Comparison of ENCODE assay signal across 9 cellular contexts in genomic region chr1:43329995-43330751, GRCh38. TPM values are rescaled to one million over a fixed set of nuclear protein-coding genes. Genes with fewer than 3 reads are reported as not detected.
DNase-seq lines count a peak whose midpoint lies in the region; ATAC-seq and TF ChIP-seq lines count a peak whose summit lies in the region.
"Had no signal": no experiment of that assay in that cellular context is flagged by ENCODE, and none has a peak within 500 bp of the region (broad histone marks: within the 10 kb centered on the region; RNA-seq: fewer than 3 reads in every experiment).

No MANE protein-coding gene starts in this region.

- H3K27ac ChIP-seq in skin epidermis (peak overlapping the region in 16 of 21 experiments; percentile 12 to 74 (median 46)), MM.1S (ENCODE audit: low read length) (no peak overlapping the region)
- H3K27ac ChIP-seq: A549 had no signal

- no peaks in the 10 kb centered on the region for H3K9me3 ChIP-seq in MM.1S (replicated peaks; ENCODE audit: insufficient read depth, low read length)

- H3K9ac ChIP-seq in MM.1S (ENCODE audit: low read length) = no peak overlapping the region

- no peaks in the 10 kb centered on the region for H3K4me1 ChIP-seq in MM.1S (ENCODE audit: low read length)
- H3K4me1 ChIP-seq: A549 had no signal

- peaks cover 9% of the 10 kb centered on the region for H3K36me3 Mint-ChIP-seq in WTC11

- peaks cover 6% of the 10 kb centered on the region for H3K27me3 Mint-ChIP-seq in WTC11 (ENCODE audit: low read depth)

- H3K27ac Mint-ChIP-seq in WTC11 = 0 out of 2 replicates have a peak overlapping the region, but pooled peaks have one; percentile 2

- no peaks in the 10 kb centered on the region for H3K9me2 ChIP-seq in MM.1S (replicated peaks; ENCODE audit: insufficient read depth, low read length)

- H3K4me1 Mint-ChIP-seq in WTC11 = peaks cover 12% of the 10 kb centered on the region; the same call in 1 of the 2 replicates

- ATAC-seq in WTC11 = peak; percentile 88

- H3K79me2 ChIP-seq in MM.1S (ENCODE audit: low read length) = no peaks in the 10 kb centered on the region

- no peaks in the 10 kb centered on the region for H4K20me1 ChIP-seq in MM.1S (ENCODE audit: insufficient read depth, low read length)

- H3K9me3 Mint-ChIP-seq in WTC11 = peaks cover 27% of the 10 kb centered on the region

- no peak overlapping the region for H2AFZ ChIP-seq in MM.1S (ENCODE audit: low read length)

- POLR2A ChIA-PET in WTC11 (lab: Charles Lee) = interaction anchor here (0.9 to 2.3 kb wide), 2 partner anchors 28 to 101 kb away, joined by 3 to 7 read pairs; partner anchors contain the start of gene CDC20

- no peak overlapping the region for H3K4me2 ChIP-seq in MM.1S (ENCODE audit: low read depth, low read length)
- H3K4me2 ChIP-seq: A549 had no signal

- no peak overlapping the region for H3K4me3 ChIP-seq in fibroblast of villous mesenchyme (ENCODE audit: low read depth, low read length)
- H3K4me3 ChIP-seq in skin epidermis = no peak overlapping the region
- no peak overlapping the region for H3K4me3 ChIP-seq in MM.1S (ENCODE audit: low read length)
- H3K4me3 ChIP-seq: A549 had no signal

- CTCF ChIA-PET in WTC11 (lab: Charles Lee) = interaction anchor here (0.8 to 1.3 kb wide), 4 partner anchors 9 to 84 kb away, joined by 3 to 5 read pairs (median 4); partner anchors contain the start of genes C1orf210 and ELOVL1

- 0 out of 2 replicates have a peak, but pooled peaks cover 3% of the 10 kb centered on the region for H3K27me3 ChIP-seq in MM.1S (replicated peaks; ENCODE audit: insufficient read depth, low read length)

- H3K36me3 ChIP-seq in MM.1S (replicated peaks; ENCODE audit: insufficient read depth, low read length) = no peaks in the 10 kb centered on the region

- DNase-seq in SIG-M5 treated with dmso at 0.1 percent for 504 hours (lab: John Stamatoyannopoulos, UW; ENCODE audit: unreplicated experiment) (peak; percentile 49), SIG-M5 (lab: John Stamatoyannopoulos, UW) (no peak), WTC11 (ENCODE audit: low spot score) (peak; percentile 31), fibroblast of villous mesenchyme (ENCODE audit: low read depth) (peak; percentile 68), NCI-H146 treated with DMSO at 0.1 percent for 48 hours (lab: John Stamatoyannopoulos, UW; ENCODE audit: unreplicated experiment) (no peak), MM.1S (no peak), NCI-H82 (lab: John Stamatoyannopoulos, UW) (no peak)

- TF ChIP-seq CTCF in WTC11 (IDR thresholded peaks at IDR 0.05) = no peak
- TF ChIP-seq CTCF in fibroblast of villous mesenchyme (IDR thresholded peaks at IDR 0.05; ENCODE audit: insufficient read depth, low read depth, low read length) = no peak
- no peak for TF ChIP-seq CTCF in MM.1S (IDR thresholded peaks at IDR 0.05; ENCODE audit: low read length)

- H3F3A ChIP-seq in MM.1S (ENCODE audit: insufficient read depth, low read length) = no peaks in the 10 kb centered on the region

- no peak overlapping the region for H3K4me3 Mint-ChIP-seq in WTC11

TF ChIP-seq in WTC11, 78 proteins besides CTCF, POLR2A, EP300 and RAD21:
- TF ChIP-seq NR1H2 (CRISPR knock-in tag; IDR thresholded peaks at IDR 0.05) = no peak
- TF ChIP-seq ETV6 (CRISPR knock-in tag; IDR thresholded peaks at IDR 0.05) = no peak
- peak; percentile 30; the same call in 1 of the 2 replicates for TF ChIP-seq ZNF263 (CRISPR knock-in tag; IDR thresholded peaks at IDR 0.05; ENCODE audit: low read depth)
- TF ChIP-seq ZNF396 (CRISPR knock-in tag; IDR thresholded peaks at IDR 0.05; ENCODE audit: borderline replicate concordance) = no peak
- TF ChIP-seq CREB1 (CRISPR knock-in tag; IDR thresholded peaks at IDR 0.05) = no peak
- TF ChIP-seq NFYB (CRISPR knock-in tag; conservative IDR thresholded peaks at IDR 0.05; ENCODE audit: low read depth) = no peak
- no peak for TF ChIP-seq GABPB1 (CRISPR knock-in tag; IDR thresholded peaks at IDR 0.05)

RNA-seq across cellular contexts. Expression of gene MPL, which starts 7.4 kb away (rescaled TPM):
- total RNA-seq in WTC11 (2021) (0.15 to 0.44 TPM (median 0.21 TPM) in 3 replicates), fibroblast of villous mesenchyme (not detected in 2 replicates)

RNA-seq across cellular contexts. Expression of gene CDC20, which starts 28.6 kb away (rescaled TPM):
- total RNA-seq in WTC11 (2021) (246 to 280 TPM (median 265 TPM) in 3 replicates), fibroblast of villous mesenchyme (34.8 and 51.8 TPM in 2 replicates)

RNA-seq across cellular contexts. Expression of gene TIE1, which starts 29.4 kb away (rescaled TPM):
- total RNA-seq in WTC11 (2021) (2.5 to 3.7 TPM (median 2.6 TPM) in 3 replicates), fibroblast of villous mesenchyme (under 0.01 TPM in 2 replicates)

RNA-seq across cellular contexts. Expression of gene ELOVL1, which starts 37.6 kb away (rescaled TPM):
- total RNA-seq in WTC11 (2021) (22.6 to 26.6 TPM (median 24.1 TPM) in 3 replicates), fibroblast of villous mesenchyme (43.2 and 51.0 TPM in 2 replicates)

RNA-seq across cellular contexts. Expression of gene C1orf210, which starts 44.8 kb away (rescaled TPM):
- total RNA-seq in WTC11 (2021) = 11.7 to 14.0 TPM (median 12.8 TPM) in 3 replicates
- not detected in 2 replicates for total RNA-seq in fibroblast of villous mesenchyme

Comparison
In these comparisons a context has a peak if more than half of its experiments do, and no peak if none do; other contexts are left out.
1. DNase-seq: peak in SIG-M5 treated with dmso at 0.1 percent for 504 hours (single experiment), WTC11 (single experiment) and fibroblast of villous mesenchyme (single experiment); none in SIG-M5 (single experiment), NCI-H146 treated with DMSO at 0.1 percent for 48 hours (single experiment), MM.1S (single experiment) and NCI-H82 (single experiment).